In genomic region chr16:88810166-88810867, GRCh38 we compare ENCODE assay signal across 8 cellular contexts. TPM values are rescaled to one million over a fixed set of nuclear protein-coding genes. Genes with fewer than 3 reads are reported as not detected.
DNase-seq lines count a peak whose midpoint lies in the region; ATAC-seq and TF ChIP-seq lines count a peak whose summit lies in the region.

No MANE protein-coding gene starts in this region.

- no peak for DNase-seq in CD8-positive, alpha-beta T cell
- DNase-seq in LNCaP clone FGC (ENCODE audit: low read depth) (no peak), lower leg skin (ENCODE audit: low spot score in 2 of 2) (no peak), tibial nerve (ENCODE audit: low spot score in 2 of 2) (no peak)
- no peak for DNase-seq in activated naive CD8-positive, alpha-beta T cell treated with anti-CD3 and anti-CD28 coated beads, Interleukin-2, amount 10 ng/mL, durations not matched to agents 7 days and 5 days

- H3K27ac Mint-ChIP-seq in CD8-positive, alpha-beta T cell = peak overlapping the region; percentile 91
- H3K27ac Mint-ChIP-seq in activated naive CD8-positive, alpha-beta T cell treated with anti-CD3 and anti-CD28 coated beads, Interleukin-2, amount 10 ng/mL, durations not matched to agents 7 days and 5 days = peak overlapping the region; percentile 95

- TF ChIP-seq POLR2A in lower leg skin (IDR thresholded peaks at IDR 0.05) (no peak), tibial nerve (IDR thresholded peaks at IDR 0.05) (no peak)

- no peaks in the 10 kb centered on the region for H3K27me3 ChIP-seq in CD8-positive, alpha-beta T cell (ENCODE audit: insufficient read depth, low read length)
- no peaks in the 10 kb centered on the region for H3K27me3 ChIP-seq in tibial nerve

- H3K4me3 Mint-ChIP-seq in CD8-positive, alpha-beta T cell = peak overlapping the region; percentile 97
- H3K4me3 Mint-ChIP-seq in activated naive CD8-positive, alpha-beta T cell treated with anti-CD3 and anti-CD28 coated beads, Interleukin-2, amount 10 ng/mL, durations not matched to agents 7 days and 5 days = peak overlapping the region; percentile 96

- 23 to 29% methylated on average over 9 to 11 of the region's 11 CpGs for WGBS in lower leg skin, 2 donors
- WGBS in tibial nerve, 2 donors = 19 to 22% methylated on average over 7 to 11 of the region's 11 CpGs

- POLR2A ChIA-PET in CD8-positive, alpha-beta T cell (lab: Charles Lee) = interaction anchor here (0.8 to 4.0 kb wide), 5 partner anchors 10 to 287 kb away, joined by 3 to 35 read pairs (median 6); partner anchors contain the start of genes GALNS and TRAPPC2L
- POLR2A ChIA-PET in activated naive CD8-positive, alpha-beta T cell treated with anti-CD3 and anti-CD28 coated beads, Interleukin-2, amount 10 ng/mL, durations not matched to agents 7 days and 5 days (lab: Charles Lee) = interaction anchor here (0.5 to 4.9 kb wide), 12 partner anchors 26 to 900 kb away, joined by 3 to 40 read pairs (median 5); partner anchors contain the start of genes ACSF3, CYBA, ZC3H18 and ZNF778

- peak overlapping the region; percentile 99 for H3K4me3 ChIP-seq in CD8-positive, alpha-beta T cell (ENCODE audit: low read depth, low read length)
- H3K4me3 ChIP-seq in LNCaP clone FGC (ENCODE audit: low read depth, low read length) (peak overlapping the region; percentile 80), lower leg skin (ENCODE audit: low read depth, poor library complexity, severe bottlenecking) (peak overlapping the region; percentile 64), tibial nerve (peak overlapping the region; percentile 76 to 86 (median 81))

- no peaks in the 10 kb centered on the region for H3K27me3 Mint-ChIP-seq in CD8-positive, alpha-beta T cell (ENCODE audit: low read depth)
- H3K27me3 Mint-ChIP-seq in activated naive CD8-positive, alpha-beta T cell treated with anti-CD3 and anti-CD28 coated beads, Interleukin-2, amount 10 ng/mL, durations not matched to agents 7 days and 5 days = no peaks in the 10 kb centered on the region

- TF ChIP-seq CTCF in CD8-positive, alpha-beta T cell (IDR thresholded peaks at IDR 0.05) = no peak
- TF ChIP-seq CTCF in LNCaP clone FGC (IDR thresholded peaks at IDR 0.05; ENCODE audit: control insufficient read depth, extremely low read depth, insufficient read depth) = no peak
- no peak for TF ChIP-seq CTCF in lower leg skin (IDR thresholded peaks at IDR 0.05)
- TF ChIP-seq CTCF in tibial nerve (IDR thresholded peaks at IDR 0.05) = no peak

- H3K9me3 ChIP-seq in CD8-positive, alpha-beta T cell (ENCODE audit: low read length) = no peaks in the 10 kb centered on the region
- no peaks in the 10 kb centered on the region for H3K9me3 ChIP-seq in tibial nerve

- H3K9me3 Mint-ChIP-seq in CD8-positive, alpha-beta T cell = no peaks in the 10 kb centered on the region
- H3K9me3 Mint-ChIP-seq in activated naive CD8-positive, alpha-beta T cell treated with anti-CD3 and anti-CD28 coated beads, Interleukin-2, amount 10 ng/mL, durations not matched to agents 7 days and 5 days = no peaks in the 10 kb centered on the region

- intact Hi-C loops in CD8-positive, alpha-beta T cell (cut with DNase I, micrococcal nuclease) = loop anchor here in 1 of 2 experiments (5.0 kb wide), 3 partner anchors 148 to 752 kb away; partner anchors contain the start of genes MVD, RPL13 and ZFPM1
- intact Hi-C loops in lower leg skin (cut with DNase I; ENCODE audit: low total_unique reads) = loop anchor here (10.0 kb wide), 1 partner anchor 354 kb away; no protein-coding TSS in a partner anchor

- peaks cover 21% of the 10 kb centered on the region for H3K4me1 ChIP-seq in CD8-positive, alpha-beta T cell (ENCODE audit: insufficient read depth, low read length)
- H3K4me1 ChIP-seq in tibial nerve = peaks cover 0 to 35% (median 26%) of the 10 kb centered on the region in 4 donors

- peaks cover 19% of the 10 kb centered on the region for H3K4me1 Mint-ChIP-seq in CD8-positive, alpha-beta T cell (ENCODE audit: low read depth)
- H3K4me1 Mint-ChIP-seq in activated naive CD8-positive, alpha-beta T cell treated with anti-CD3 and anti-CD28 coated beads, Interleukin-2, amount 10 ng/mL, durations not matched to agents 7 days and 5 days = peaks cover 14% of the 10 kb centered on the region

- peaks cover 12% of the 10 kb centered on the region for H3K36me3 ChIP-seq in CD8-positive, alpha-beta T cell (ENCODE audit: insufficient read depth, low read length)
- peaks cover 0 to 34% (median 0%) of the 10 kb centered on the region in 3 donors for H3K36me3 ChIP-seq in tibial nerve

- TF ChIP-seq EP300 in tibial nerve (IDR thresholded peaks at IDR 0.05) = no peak

- peak overlapping the region; percentile 87 for H3K27ac ChIP-seq in CD8-positive, alpha-beta T cell (ENCODE audit: low read depth, low read length)
- peak overlapping the region; percentile 84 to 95 (median 93) for H3K27ac ChIP-seq in tibial nerve

- CTCF ChIA-PET in CD8-positive, alpha-beta T cell (lab: Charles Lee) = interaction anchor here (1.0 to 1.7 kb wide), 8 partner anchors 10 to 407 kb away, joined by 3 to 8 read pairs (median 5); partner anchors contain the start of genes GALNS, TRAPPC2L and ZNF778

- ATAC-seq in CD8-positive, alpha-beta T cell = no peak
- no peak for ATAC-seq in activated naive CD8-positive, alpha-beta T cell treated with anti-CD3 and anti-CD28 coated beads, Interleukin-2, amount 10 ng/mL, durations not matched to agents 7 days and 5 days (ENCODE audit: low read depth)
- ATAC-seq in GM21576 (IDR thresholded peaks at IDR 0.05; ENCODE audit: unreplicated experiment) = no peak
- no peak for ATAC-seq in HG02885 (IDR thresholded peaks at IDR 0.05; ENCODE audit: poor library complexity, unreplicated experiment)
- ATAC-seq in GM21381 (IDR thresholded peaks at IDR 0.05; ENCODE audit: unreplicated experiment) = no peak

- H3K36me3 Mint-ChIP-seq in CD8-positive, alpha-beta T cell = peaks cover 14% of the 10 kb centered on the region
- peaks cover 12% of the 10 kb centered on the region for H3K36me3 Mint-ChIP-seq in activated naive CD8-positive, alpha-beta T cell treated with anti-CD3 and anti-CD28 coated beads, Interleukin-2, amount 10 ng/mL, durations not matched to agents 7 days and 5 days

RNA-seq across cellular contexts. Expression of gene APRT, which starts 1.4 kb away (rescaled TPM):
- total RNA-seq in CD8-positive, alpha-beta T cell = 100 to 1,000 TPM; 171 to 178 TPM
- total RNA-seq in activated naive CD8-positive, alpha-beta T cell treated with anti-CD3 and anti-CD28 coated beads, Interleukin-2, amount 10 ng/mL, durations not matched to agents 7 days and 5 days = 100 to 1,000 TPM; 124 to 139 TPM
- total RNA-seq in lower leg skin (100 to 1,000 TPM; 276 to 310 (median 291) TPM), tibial nerve (100 to 1,000 TPM in 2 of 4 donors, 10 to 100 TPM in 2; 83.4 to 157 (median 106) TPM)

RNA-seq across cellular contexts. Expression of gene CDT1, which starts 6.7 kb away (rescaled TPM):
- total RNA-seq in CD8-positive, alpha-beta T cell = 1 to 10 TPM; 1.2 to 2.3 TPM
- 100 to 1,000 TPM; 135 to 140 TPM for total RNA-seq in activated naive CD8-positive, alpha-beta T cell treated with anti-CD3 and anti-CD28 coated beads, Interleukin-2, amount 10 ng/mL, durations not matched to agents 7 days and 5 days
- total RNA-seq in lower leg skin = 10 to 100 TPM in 2 of 4 donors, 1 to 10 TPM in 2; 2.9 to 14.7 (median 7.9) TPM
- 1 to 10 TPM in 2 of 4 donors, under 1 TPM in 1, not detected in 1; 0.44 to 1.5 (median 1.4) TPM for total RNA-seq in tibial nerve

RNA-seq across cellular contexts. Expression of gene PIEZO1, which starts 25.3 kb away (rescaled TPM):
- total RNA-seq in CD8-positive, alpha-beta T cell = 10 to 100 TPM; 67.4 to 70.1 TPM
- 100 to 1,000 TPM; 206 to 220 TPM for total RNA-seq in activated naive CD8-positive, alpha-beta T cell treated with anti-CD3 and anti-CD28 coated beads, Interleukin-2, amount 10 ng/mL, durations not matched to agents 7 days and 5 days
- total RNA-seq in lower leg skin (100 to 1,000 TPM; 196 to 281 (median 206) TPM), tibial nerve (100 to 1,000 TPM in 3 of 4 donors, 10 to 100 TPM in 1; 90.5 to 309 (median 165) TPM)

RNA-seq across cellular contexts. Expression of gene GALNS, which starts 46.4 kb away (rescaled TPM):
- 10 to 100 TPM; 16.0 to 20.0 TPM for total RNA-seq in CD8-positive, alpha-beta T cell
- total RNA-seq in activated naive CD8-positive, alpha-beta T cell treated with anti-CD3 and anti-CD28 coated beads, Interleukin-2, amount 10 ng/mL, durations not matched to agents 7 days and 5 days = 10 to 100 TPM; 50.9 to 51.8 TPM
- total RNA-seq in lower leg skin (10 to 100 TPM; 17.3 to 45.6 (median 37.3) TPM), tibial nerve (10 to 100 TPM; 15.1 to 80.1 (median 43.2) TPM)

RNA-seq across cellular contexts. Expression of gene TRAPPC2L, which starts 46.6 kb away (rescaled TPM):
- 10 to 100 TPM; 53.4 to 56.5 TPM for total RNA-seq in CD8-positive, alpha-beta T cell
- 10 to 100 TPM; 47.4 to 50.9 TPM for total RNA-seq in activated naive CD8-positive, alpha-beta T cell treated with anti-CD3 and anti-CD28 coated beads, Interleukin-2, amount 10 ng/mL, durations not matched to agents 7 days and 5 days
- total RNA-seq in lower leg skin = 10 to 100 TPM; 29.9 to 43.0 (median 38.6) TPM
- 10 to 100 TPM; 18.0 to 36.6 (median 22.9) TPM for total RNA-seq in tibial nerve

Comparison
In these comparisons a context has a peak if more than half of its experiments do, and no peak if none do; other contexts are left out.
1. RNA of gene CDT1, which starts 6.7 kb away (total RNA-seq): 135 to 140 TPM in activated naive CD8-positive, alpha-beta T cell treated with anti-CD3 and anti-CD28 coated beads, Interleukin-2, amount 10 ng/mL, durations not matched to agents 7 days and 5 days; 2.9 to 14.7 TPM in lower leg skin, 1.2 to 2.3 TPM in CD8-positive, alpha-beta T cell and 0.44 to 1.5 TPM in tibial nerve; every median in the first group is over 4 times any median in the second.
2. Peak in every context shown above with its lines, with median percentiles within 50 percentile points of each other: H3K4me3 ChIP-seq.